8 cellular contexts compared by ENCODE assay signal in genomic region chr7:129271500-129272355, GRCh38. TPM values are rescaled to one million over a fixed set of nuclear protein-coding genes. Genes with fewer than 3 reads are reported as not detected.
DNase-seq lines count a peak whose midpoint lies in the region; ATAC-seq lines count a peak whose summit lies in the region.

No MANE protein-coding gene starts in this region.

- H3K27ac Mint-ChIP-seq in activated CD4-positive, alpha-beta T cell treated with anti-CD3 and anti-CD28 coated beads, Interleukin-2, amount 10 ng/mL, durations not matched to agents 24 days and 14 days: peak overlapping the region; percentile 35
- peak overlapping the region in 4 of 6 donors; percentile 56 to 89 (median 66) for H3K27ac Mint-ChIP-seq in naive B cell

- no peaks in the 10 kb centered on the region for H3K27me3 Mint-ChIP-seq in activated CD4-positive, alpha-beta T cell treated with anti-CD3 and anti-CD28 coated beads, Interleukin-2, amount 10 ng/mL, durations not matched to agents 24 days and 14 days
- no peaks in the 10 kb centered on the region for H3K27me3 Mint-ChIP-seq in naive B cell

- ATAC-seq in GM18909 (IDR thresholded peaks at IDR 0.05; ENCODE audit: poor library complexity, unreplicated experiment) (peak; percentile 68), naive B cell (ENCODE audit: low read depth in 2 of 2) (peak; percentile 77 to 78), HG03280 (IDR thresholded peaks at IDR 0.05; ENCODE audit: unreplicated experiment) (no peak)

- peaks cover 5% of the 10 kb centered on the region for H3K4me1 Mint-ChIP-seq in activated CD4-positive, alpha-beta T cell treated with anti-CD3 and anti-CD28 coated beads, Interleukin-2, amount 10 ng/mL, durations not matched to agents 24 days and 14 days
- H3K4me1 Mint-ChIP-seq in naive B cell: peaks cover 16 to 20% (median 18%) of the 10 kb centered on the region in 3 donors

- H3K4me3 Mint-ChIP-seq in activated CD4-positive, alpha-beta T cell treated with anti-CD3 and anti-CD28 coated beads, Interleukin-2, amount 10 ng/mL, durations not matched to agents 24 days and 14 days: peak overlapping the region; percentile 53
- peak overlapping the region in 7 of 8 donors; percentile 44 to 87 (median 74) for H3K4me3 Mint-ChIP-seq in naive B cell

- H3K36me3 Mint-ChIP-seq in activated CD4-positive, alpha-beta T cell treated with anti-CD3 and anti-CD28 coated beads, Interleukin-2, amount 10 ng/mL, durations not matched to agents 24 days and 14 days (ENCODE audit: low read depth): peaks cover 3% of the 10 kb centered on the region
- H3K36me3 Mint-ChIP-seq in naive B cell: peaks cover 10 to 13% of the 10 kb centered on the region in 2 donors

- DNase-seq in AML-193 (lab: John Stamatoyannopoulos, UW) (peak; percentile 60 to 82), NCI-H2107 treated with DMSO at 0.1 percent for 48 hours (lab: John Stamatoyannopoulos, UW; ENCODE audit: unreplicated experiment) (peak; percentile 64), naive B cell (peak; percentile 71), substantia nigra (lab: John Stamatoyannopoulos, UW) (peak in 33 of 49 donors; percentile 1 to 58 (median 16))
- DNase-seq in activated CD4-positive, alpha-beta T cell treated with anti-CD3 and anti-CD28 coated beads, Interleukin-2, amount 10 ng/mL, durations not matched to agents 24 days and 14 days: peak; percentile 91
- DNase-seq in effector CD8-positive, alpha-beta T cell (lab: John Stamatoyannopoulos, UW): peak; percentile 26

- no peaks in the 10 kb centered on the region for H3K9me3 Mint-ChIP-seq in activated CD4-positive, alpha-beta T cell treated with anti-CD3 and anti-CD28 coated beads, Interleukin-2, amount 10 ng/mL, durations not matched to agents 24 days and 14 days
- H3K9me3 Mint-ChIP-seq in naive B cell: peaks cover 0 to 5% (median 0%) of the 10 kb centered on the region in 7 donors

- intact Hi-C loops in activated CD4-positive, alpha-beta T cell treated with anti-CD3 and anti-CD28 coated beads, Interleukin-2, amount 10 ng/mL, durations not matched to agents 24 days and 14 days (cut with micrococcal nuclease): loop anchor here (1.0 to 10.0 kb wide), 3 partner anchors 47 to 547 kb away; no protein-coding TSS in a partner anchor

- no peak overlapping the region for H3K27ac ChIP-seq in substantia nigra (ENCODE audit: low read depth, low read length, poor library complexity, severe bottlenecking)

RNA-seq across cellular contexts. Expression of gene AHCYL2, which starts 46.9 kb away (rescaled TPM):
- total RNA-seq in activated CD4-positive, alpha-beta T cell treated with anti-CD3 and anti-CD28 coated beads, Interleukin-2, amount 10 ng/mL, durations not matched to agents 24 days and 14 days: 10.7 and 11.1 TPM in 2 replicates
- polyA plus RNA-seq in naive B cell (ENCODE audit: low read depth in 6 of 6): 1 to 10 TPM; 3.6 to 9.9 (median 5.3) TPM

Comparison
In these comparisons a context has a peak if more than half of its experiments do, and no peak if none do; other contexts are left out.
1. DNase-seq: peak in every context shown above with its lines; median percentile 91 in activated CD4-positive, alpha-beta T cell treated with anti-CD3 and anti-CD28 coated beads, Interleukin-2, amount 10 ng/mL, durations not matched to agents 24 days and 14 days; 71 in AML-193; 71 in naive B cell; 64 in NCI-H2107 treated with DMSO at 0.1 percent for 48 hours; 26 in effector CD8-positive, alpha-beta T cell; 16 in substantia nigra.